In the genomic region with DNA sequence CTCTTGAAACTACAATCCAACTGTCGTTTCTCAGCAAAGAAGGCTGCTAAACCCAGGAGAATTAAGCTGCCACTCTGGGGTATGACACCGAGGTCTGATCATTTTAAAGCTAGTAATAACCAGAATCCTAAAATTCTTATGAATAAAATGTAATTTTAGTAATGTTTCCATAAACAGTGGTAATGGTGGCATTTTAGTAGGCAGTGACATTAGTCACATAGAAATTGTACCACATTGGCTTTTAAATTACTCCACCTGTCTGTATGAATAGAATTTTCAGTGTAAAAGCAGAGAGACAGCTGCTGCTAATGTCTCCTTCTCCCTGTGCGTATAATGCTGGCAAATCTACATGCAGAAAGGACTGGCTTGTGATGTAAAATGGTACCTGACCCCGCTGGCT, we compare ENCODE assay signal across 24 cellular contexts.
"Had no signal": no experiment of that assay in that cellular context is flagged by ENCODE, and none has a peak within 500 bp of the region (broad histone marks: within the 10 kb centered on the region; RNA-seq: fewer than 3 reads in every experiment).

No MANE protein-coding gene starts in this region.

- H3K4me3 Mint-ChIP-seq: activated CD4-positive, alpha-beta T cell treated with anti-CD3 and anti-CD28 coated beads, Interleukin-2, amount 10 ng/mL, durations not matched to agents 24 days and 14 days; activated CD8-positive, alpha-beta T cell treated with anti-CD3 and anti-CD28 coated beads, Interleukin-2, amount 10 ng/mL, durations not matched to agents 7 days and 5 days; activated T-cell treated with anti-CD3 and anti-CD28 coated beads, Interleukin-2, amount 50 U/mL, for 24 hours; nephron progenitor cell; T-helper 2 cell treated with Interferon-gamma antibody and Interleukin-4, amounts not matched to agents 5 μg/mL and 100 μg/mL, for 36 hours had no signal

- H3K4me1 Mint-ChIP-seq: activated CD4-positive, alpha-beta T cell treated with anti-CD3 and anti-CD28 coated beads, Interleukin-2, amount 10 ng/mL, durations not matched to agents 24 days and 14 days had no signal

- H3K9me3 ChIP-seq: tibial nerve, vagina had no signal

- H3K9me3 Mint-ChIP-seq: activated CD4-positive, alpha-beta T cell treated with anti-CD3 and anti-CD28 coated beads, Interleukin-2, amount 10 ng/mL, durations not matched to agents 24 days and 14 days; activated T-helper 2 cell treated with anti-CD3 and anti-CD28 coated beads, Interferon-gamma antibody, Interleukin-2, Interleukin-4, amounts not matched to agents 10 μg/mL and 5 μg/mL and 100 μg/mL, durations not matched to agents 14 hours and 24 hours and 36 hours; brain; nephron progenitor cell; T-helper 2 cell treated with Interferon-gamma antibody and Interleukin-4, amounts not matched to agents 5 μg/mL and 100 μg/mL, for 36 hours had no signal

- ATAC-seq: activated CD8-positive, alpha-beta T cell treated with anti-CD3 and anti-CD28 coated beads, Interleukin-2, amount 10 ng/mL, durations not matched to agents 7 days and 5 days had no signal

- H3K36me3 ChIP-seq: tibial nerve, vagina had no signal

- H3K27ac ChIP-seq: dorsolateral prefrontal cortex, tibial nerve, vagina had no signal

- H3K27me3 Mint-ChIP-seq: activated CD4-positive, alpha-beta T cell treated with anti-CD3 and anti-CD28 coated beads, Interleukin-2, amount 10 ng/mL, durations not matched to agents 24 days and 14 days; activated T-cell treated with anti-CD3 and anti-CD28 coated beads, Interleukin-2, amount 50 U/mL, for 24 hours; brain; progenitor cell of endocrine pancreas had no signal

- H3K27me3 ChIP-seq: tibial nerve, vagina had no signal

- H3K4me3 ChIP-seq: dorsolateral prefrontal cortex, lung, tibial nerve, vagina had no signal

- H3K27ac Mint-ChIP-seq: activated CD4-positive, alpha-beta T cell treated with anti-CD3 and anti-CD28 coated beads, Interleukin-2, amount 10 ng/mL, durations not matched to agents 24 days and 14 days; activated CD8-positive, alpha-beta T cell treated with anti-CD3 and anti-CD28 coated beads, Interleukin-2, amount 10 ng/mL, durations not matched to agents 7 days and 5 days; activated T-cell treated with anti-CD3 and anti-CD28 coated beads, Interleukin-2, amount 50 U/mL, for 24 hours; activated T-helper 2 cell treated with anti-CD3 and anti-CD28 coated beads, Interferon-gamma antibody, Interleukin-2, Interleukin-4, amounts not matched to agents 10 μg/mL and 5 μg/mL and 100 μg/mL, durations not matched to agents 14 hours and 24 hours and 36 hours; nephron progenitor cell; T-helper 2 cell treated with Interferon-gamma antibody and Interleukin-4, amounts not matched to agents 5 μg/mL and 100 μg/mL, for 36 hours had no signal

- H3K4me1 ChIP-seq: tibial nerve had no signal

- FAIRE-seq: colon, TTC549 had no signal

- DNase-seq: activated CD4-positive, alpha-beta T cell treated with anti-CD3 and anti-CD28 coated beads, Interleukin-2, amount 10 ng/mL, durations not matched to agents 24 days and 14 days; activated CD8-positive, alpha-beta T cell treated with anti-CD3 and anti-CD28 coated beads, Interleukin-2, amount 10 ng/mL, durations not matched to agents 7 days and 5 days; activated naive CD4-positive, alpha-beta T cell treated with Interleukin-2 at 50 U/mL for 16 hours; activated T-cell treated with anti-CD3 and anti-CD28 coated beads, Interleukin-2, amount 50 U/mL, for 24 hours; caudate nucleus; dorsolateral prefrontal cortex; foreskin melanocyte; hypothalamus; islet precursor cell; nephron progenitor cell; stimulated activated CD4-positive, alpha-beta T cell treated with anti-CD3 and anti-CD28 coated beads, Interleukin-12 subunit alpha, Interleukin-12 subunit beta, amount 100 ng/mL, for 4 hours; stimulated activated CD4-positive, alpha-beta T cell treated with anti-CD3 and anti-CD28 coated beads, Interleukin-1b, Interleukin-23, amount 100 ng/mL, for 48 hours; stimulated activated CD8-positive, alpha-beta memory T cell treated with anti-CD3 and anti-CD28 coated beads, Interleukin-4, amount 100 ng/mL, for 48 hours; stimulated activated naive CD4-positive, alpha-beta T cell treated with Interleukin-2 at 50 U/mL for 16 hours; substantia nigra had no signal
